Comparison of ENCODE assay signal across 8 cellular contexts in genomic region chr12:77133566-77133965, GRCh38.
A peak's percentile ranks its signal among the peaks of the same experiment; 100 is the strongest.
DNase-seq lines count a peak whose midpoint lies in the region; ATAC-seq and TF ChIP-seq lines count a peak whose summit lies in the region.

No MANE protein-coding gene starts in this region.

- no peaks in the 10 kb centered on the region for H3K27me3 Mint-ChIP-seq in activated CD4-positive, alpha-beta T cell treated with anti-CD3 and anti-CD28 coated beads for 36 hours

- TF ChIP-seq POLR2A in ovary (IDR thresholded peaks at IDR 0.05), result no peak

- H3K4me3 ChIP-seq in Jurkat, Clone E6-1 (ENCODE audit: low read length), result no peak overlapping the region
- H3K4me3 ChIP-seq in ovary (no peak overlapping the region), dorsolateral prefrontal cortex (no peak overlapping the region)

- TF ChIP-seq EP300 in ovary (IDR thresholded peaks at IDR 0.05), result no peak

- CTCF ChIA-PET in activated CD4-positive, alpha-beta T cell treated with anti-CD3 and anti-CD28 coated beads for 36 hours (lab: Charles Lee), result no interaction called here

- WGBS in ovary, 3 donors, result 8 to 17% (median 14%) methylated on average over 3 of the region's 3 CpGs

- H3K4me3 Mint-ChIP-seq in activated CD4-positive, alpha-beta T cell treated with anti-CD3 and anti-CD28 coated beads for 36 hours, result no peak overlapping the region

- no peak for ATAC-seq in activated CD4-positive, alpha-beta T cell treated with anti-CD3 and anti-CD28 coated beads for 36 hours

- H3K27me3 ChIP-seq in ovary (no peaks in the 10 kb centered on the region), dorsolateral prefrontal cortex (no peaks in the 10 kb centered on the region)

- TF ChIP-seq CTCF in ovary (IDR thresholded peaks at IDR 0.05), result no peak
- no peak for TF ChIP-seq CTCF in dorsolateral prefrontal cortex (IDR thresholded peaks at IDR 0.05 in 54 of 56, conservative IDR thresholded peaks at IDR 0.05 in 2 of 56; ENCODE audit: low read depth in 1 of 56, partially characterized antibody in 56 of 56)

- no peaks in the 10 kb centered on the region for H3K36me3 Mint-ChIP-seq in activated CD4-positive, alpha-beta T cell treated with anti-CD3 and anti-CD28 coated beads for 36 hours (ENCODE audit: low read depth)

- DNase-seq in activated CD4-positive, alpha-beta T cell treated with anti-CD3 and anti-CD28 coated beads for 36 hours, result peak; percentile 29
- no peak for DNase-seq in activated CD4-positive, alpha-beta T cell treated with anti-CD3 and anti-CD28 coated beads for 1 hour
- peak; percentile 42 for DNase-seq in Jurkat, Clone E6-1 (ENCODE audit: low read depth, low spot score)
- peak; percentile 16 to 76 for DNase-seq in T47D (ENCODE audit: low read depth in 1 of 2, low spot score in 1 of 2)
- peak; percentile 16 to 60 (median 39) for DNase-seq in ovary
- no peak for DNase-seq in dorsolateral prefrontal cortex
- DNase-seq in effector CD8-positive, alpha-beta T cell (lab: John Stamatoyannopoulos, UW), result no peak
- no peak for DNase-seq in stimulated activated CD4-positive, alpha-beta T cell treated with anti-CD3 and anti-CD28 coated beads, Interleukin-4, amount 100 ng/mL, for 4 hours

- no peak overlapping the region for H3K27ac ChIP-seq in ovary
- no peak overlapping the region for H3K27ac ChIP-seq in dorsolateral prefrontal cortex

- no peaks in the 10 kb centered on the region for H3K9me3 ChIP-seq in ovary

- POLR2A ChIA-PET in activated CD4-positive, alpha-beta T cell treated with anti-CD3 and anti-CD28 coated beads for 36 hours (lab: Charles Lee), result no interaction called here

- no peaks in the 10 kb centered on the region for H3K9me3 Mint-ChIP-seq in activated CD4-positive, alpha-beta T cell treated with anti-CD3 and anti-CD28 coated beads for 36 hours (ENCODE audit: low read depth)

- H3K4me1 ChIP-seq in ovary (ENCODE audit: insufficient read depth), result no peaks in the 10 kb centered on the region

- in situ Hi-C loops in T47D (cut with HindIII; ENCODE audit: low pct_unique_long_range_greater_than_20kb, low sequenced_read_pairs), result no loop called here

- no peaks in the 10 kb centered on the region for H3K36me3 ChIP-seq in ovary

- no peak overlapping the region for H3K27ac Mint-ChIP-seq in activated CD4-positive, alpha-beta T cell treated with anti-CD3 and anti-CD28 coated beads for 36 hours

- H3K4me1 Mint-ChIP-seq in activated CD4-positive, alpha-beta T cell treated with anti-CD3 and anti-CD28 coated beads for 36 hours, result no peaks in the 10 kb centered on the region

- intact Hi-C loops in activated CD4-positive, alpha-beta T cell treated with anti-CD3 and anti-CD28 coated beads for 36 hours (cut with DNase I, micrococcal nuclease), result no loop called here
- intact Hi-C loops in ovary (cut with DNase I), result no loop called here
- intact Hi-C loops in dorsolateral prefrontal cortex (cut with DNase I), result no loop called here

Comparison
In these comparisons a context has a peak if more than half of its experiments do, and no peak if none do; other contexts are left out.
1. DNase-seq: peak in activated CD4-positive, alpha-beta T cell treated with anti-CD3 and anti-CD28 coated beads for 36 hours (single experiment), Jurkat, Clone E6-1 (single experiment), T47D (2 of 2) and ovary (5 of 5); none in activated CD4-positive, alpha-beta T cell treated with anti-CD3 and anti-CD28 coated beads for 1 hour (single experiment), dorsolateral prefrontal cortex (0 of 10), effector CD8-positive, alpha-beta T cell (single experiment) and stimulated activated CD4-positive, alpha-beta T cell treated with anti-CD3 and anti-CD28 coated beads, Interleukin-4, amount 100 ng/mL, for 4 hours (0 of 2).